ENCODE assay signal across 8 cellular contexts in genomic region chr2:69013123-69013836, GRCh38. TPM values are rescaled to one million over a fixed set of nuclear protein-coding genes. Genes with fewer than 3 reads are reported as not detected.
DNase-seq lines count a peak whose midpoint lies in the region; ATAC-seq lines count a peak whose summit lies in the region.

ANTXR1 (plus strand) TSS chr2:69013179; CDS start chr2:69013500, 321 bp downstream.

- H3K36me3 Mint-ChIP-seq in activated T-cell treated with anti-CD3 and anti-CD28 coated beads, Interleukin-2, amount 50 U/mL, for 72 hours (ENCODE audit: insufficient read depth in 2 of 2), result no peaks in the 10 kb centered on the region
- no peaks in the 10 kb centered on the region for H3K36me3 Mint-ChIP-seq in natural killer cell treated with Interleukin-12 subunit alpha and Interleukin-12 subunit beta and Interleukin-15 and Interleukin-18, amount 100 ng/mL, for 72 hours

- no peak within 1 kb of the TSS for H3K27ac Mint-ChIP-seq in activated T-cell treated with anti-CD3 and anti-CD28 coated beads, Interleukin-2, amount 50 U/mL, for 72 hours
- peak within 1 kb of the TSS in 1 of 2 donors; percentile 24 for H3K27ac Mint-ChIP-seq in natural killer cell treated with Interleukin-12 subunit alpha and Interleukin-12 subunit beta and Interleukin-15 and Interleukin-18, amount 100 ng/mL, for 72 hours

- peaks cover 84% of the 10 kb centered on the region for H3K27me3 Mint-ChIP-seq in activated T-cell treated with anti-CD3 and anti-CD28 coated beads, Interleukin-2, amount 50 U/mL, for 72 hours (ENCODE audit: low read depth)
- peaks cover 53 to 63% of the 10 kb centered on the region in 2 donors for H3K27me3 Mint-ChIP-seq in natural killer cell treated with Interleukin-12 subunit alpha and Interleukin-12 subunit beta and Interleukin-15 and Interleukin-18, amount 100 ng/mL, for 72 hours

- ATAC-seq in activated T-cell treated with anti-CD3 and anti-CD28 coated beads, Interleukin-2, amount 50 U/mL, for 72 hours (replicated peaks in 1 of 2), result peak; percentile 67 to 75
- peak; percentile 53 to 60 for ATAC-seq in natural killer cell treated with Interleukin-12 subunit alpha and Interleukin-12 subunit beta and Interleukin-15 and Interleukin-18, amount 100 ng/mL, for 72 hours
- ATAC-seq in HG03439 (IDR thresholded peaks at IDR 0.05; ENCODE audit: unreplicated experiment), result no peak

- peaks cover 16% of the 10 kb centered on the region for H3K4me1 Mint-ChIP-seq in activated T-cell treated with anti-CD3 and anti-CD28 coated beads, Interleukin-2, amount 50 U/mL, for 72 hours (ENCODE audit: low read depth)
- H3K4me1 Mint-ChIP-seq in natural killer cell treated with Interleukin-12 subunit alpha and Interleukin-12 subunit beta and Interleukin-15 and Interleukin-18, amount 100 ng/mL, for 72 hours (ENCODE audit: low read depth in 2 of 2), result peaks cover 9 to 16% of the 10 kb centered on the region in 2 donors

- DNase-seq in activated CD4-positive, alpha-beta T cell treated with anti-CD3 and anti-CD28 coated beads for 48 hours, result peak; percentile 34
- DNase-seq in activated CD4-positive, alpha-beta T cell treated with anti-CD3 and anti-CD28 coated beads, Interleukin-2, amount 50 U/mL, for 4 hours, result no peak
- DNase-seq in NCI-H2107 treated with DMSO at 0.1 percent for 48 hours (lab: John Stamatoyannopoulos, UW; ENCODE audit: unreplicated experiment), result peak; percentile 61
- DNase-seq in activated T-cell treated with anti-CD3 and anti-CD28 coated beads, Interleukin-2, amount 50 U/mL, for 72 hours, result peak; percentile 19 to 25
- peak; percentile 69 for DNase-seq in foreskin melanocyte
- DNase-seq in natural killer cell treated with Interleukin-12 subunit alpha and Interleukin-12 subunit beta and Interleukin-15 and Interleukin-18, amount 100 ng/mL, for 72 hours (ENCODE audit: low spot score), result no peak
- DNase-seq in central memory CD4-positive, alpha-beta T cell, result no peak

- H3K9me3 Mint-ChIP-seq in activated T-cell treated with anti-CD3 and anti-CD28 coated beads, Interleukin-2, amount 50 U/mL, for 72 hours, result no peaks in the 10 kb centered on the region
- H3K9me3 Mint-ChIP-seq in natural killer cell treated with Interleukin-12 subunit alpha and Interleukin-12 subunit beta and Interleukin-15 and Interleukin-18, amount 100 ng/mL, for 72 hours, result peaks cover 3% of the 10 kb centered on the region

- H3K4me3 Mint-ChIP-seq in activated T-cell treated with anti-CD3 and anti-CD28 coated beads, Interleukin-2, amount 50 U/mL, for 72 hours, result peak within 1 kb of the TSS; percentile 78 to 80
- peak within 1 kb of the TSS; percentile 87 for H3K4me3 Mint-ChIP-seq in natural killer cell treated with Interleukin-12 subunit alpha and Interleukin-12 subunit beta and Interleukin-15 and Interleukin-18, amount 100 ng/mL, for 72 hours

RNA-seq across cellular contexts. Expression of gene ANTXR1, which starts in this region (rescaled TPM):
- not detected for total RNA-seq in activated T-cell treated with anti-CD3 and anti-CD28 coated beads, Interleukin-2, amount 50 U/mL, for 72 hours
- total RNA-seq in natural killer cell treated with Interleukin-12 subunit alpha and Interleukin-12 subunit beta and Interleukin-15 and Interleukin-18, amount 100 ng/mL, for 72 hours, result under 1 TPM in 1 of 2 donors, not detected in 1; 0.40 TPM

Comparison
In these comparisons a context has a peak if more than half of its experiments do, and no peak if none do; other contexts are left out.
1. DNase-seq: peak in activated CD4-positive, alpha-beta T cell treated with anti-CD3 and anti-CD28 coated beads for 48 hours (single experiment), NCI-H2107 treated with DMSO at 0.1 percent for 48 hours (single experiment) and foreskin melanocyte (single experiment); none in activated CD4-positive, alpha-beta T cell treated with anti-CD3 and anti-CD28 coated beads, Interleukin-2, amount 50 U/mL, for 4 hours (0 of 2), natural killer cell treated with Interleukin-12 subunit alpha and Interleukin-12 subunit beta and Interleukin-15 and Interleukin-18, amount 100 ng/mL, for 72 hours (single experiment) and central memory CD4-positive, alpha-beta T cell (single experiment).
2. Peak in DNase-seq and ATAC-seq in activated T-cell treated with anti-CD3 and anti-CD28 coated beads, Interleukin-2, amount 50 U/mL, for 72 hours; RNA of the gene not detected or under 1 TPM.
3. Peak in ATAC-seq in natural killer cell treated with Interleukin-12 subunit alpha and Interleukin-12 subunit beta and Interleukin-15 and Interleukin-18, amount 100 ng/mL, for 72 hours; RNA of the gene not detected or under 1 TPM.